ENCODE assay signal across 10 cellular contexts in genomic region chr12:93778306-93778705, GRCh38.
A peak's percentile ranks its signal among the peaks of the same experiment; 100 is the strongest.
DNase-seq lines count a peak whose midpoint lies in the region; ATAC-seq, FAIRE-seq and TF ChIP-seq lines count a peak whose summit lies in the region.
"Had no signal": no experiment of that assay in that cellular context is flagged by ENCODE, and none has a peak within 500 bp of the region (broad histone marks: within the 10 kb centered on the region; RNA-seq: fewer than 3 reads in every experiment).

No MANE protein-coding gene starts in this region.

- H3K27me3 Mint-ChIP-seq in CD8-positive, alpha-beta memory T cell: no peaks in the 10 kb centered on the region
- H3K27me3 Mint-ChIP-seq: activated T-cell treated with anti-CD3 and anti-CD28 coated beads, Interleukin-2, amount 50 U/mL, for 24 hours had no signal

- H2AFZ ChIP-seq in GM12878 (ENCODE audit: control insufficient read depth, low read depth, low read length): no peak overlapping the region

- no peaks in the 10 kb centered on the region for H3K36me3 ChIP-seq in GM12878 (ENCODE audit: control insufficient read depth in 2 of 2, insufficient read depth in 2 of 2, low read length in 1 of 2)
- H3K36me3 ChIP-seq in skeletal muscle tissue (ENCODE audit: control insufficient read depth in 3 of 3, insufficient read depth in 3 of 3, low read length in 3 of 3): no peaks in the 10 kb centered on the region
- H3K36me3 ChIP-seq in CD8-positive, alpha-beta memory T cell (ENCODE audit: insufficient read depth, low read length): no peaks in the 10 kb centered on the region

- DNase-seq in G401 (ENCODE audit: low spot score) (peak; percentile 27), GM12878 (ENCODE audit: low read depth, low spot score) (no peak), left ventricle myocardium superior (peak; percentile 61), NCI-H2227 (lab: John Stamatoyannopoulos, UW; ENCODE audit: unreplicated experiment) (no peak)
- DNase-seq in CD8-positive, alpha-beta memory T cell: no peak
- DNase-seq: activated T-cell treated with anti-CD3 and anti-CD28 coated beads, Interleukin-2, amount 50 U/mL, for 24 hours had no signal

- no peak overlapping the region for H3K4me3 Mint-ChIP-seq in CD8-positive, alpha-beta memory T cell
- H3K4me3 Mint-ChIP-seq: activated T-cell treated with anti-CD3 and anti-CD28 coated beads, Interleukin-2, amount 50 U/mL, for 24 hours had no signal

- BruUV-seq in GM12878 (replicated peaks; lab: Mats Ljungman, UMichigan): no TSS peak

- no peak for TF ChIP-seq POLR2A in GM12878 (IDR thresholded peaks at IDR 0.05; ENCODE audit: low read depth, low read length)

- H3K9ac ChIP-seq in GM12878 (ENCODE audit: control insufficient read depth, insufficient read depth, low read length) (no peak overlapping the region), skeletal muscle tissue (ENCODE audit: low read depth in 1 of 3, low read length in 3 of 3) (peak overlapping the region; percentile 11 to 51 (median 27))

- H3K27me3 ChIP-seq in GM12878 (replicated peaks in 1 of 2; ENCODE audit: control insufficient read depth in 2 of 2, insufficient read depth in 2 of 2, low read length in 1 of 2) (no peaks in the 10 kb centered on the region), skeletal muscle tissue (ENCODE audit: control insufficient read depth in 3 of 3, insufficient read depth in 3 of 3, low read length in 3 of 3) (no peaks in the 10 kb centered on the region)
- no peaks in the 10 kb centered on the region for H3K27me3 ChIP-seq in CD8-positive, alpha-beta memory T cell (ENCODE audit: insufficient read depth, low read length, poor library complexity, severe bottlenecking)

- POLR2A ChIA-PET in GM12878 (lab: Charles Lee): no interaction called here
- POLR2A ChIA-PET in CD8-positive, alpha-beta memory T cell (lab: Charles Lee): no interaction called here

- TF ChIP-seq RAD21 in GM12878 (IDR thresholded peaks at IDR 0.05; ENCODE audit: insufficient read depth, low read depth, low read length): no peak

- no peak overlapping the region for H3K4me3 ChIP-seq in GM12878
- no peak overlapping the region for H3K4me3 ChIP-seq in skeletal muscle tissue (ENCODE audit: low read length in 3 of 3)
- no peak overlapping the region for H3K4me3 ChIP-seq in CD8-positive, alpha-beta memory T cell (ENCODE audit: low read length)

- peaks cover 0 to 3% (median 0%) of the 10 kb centered on the region in 5 donors for H3K9me3 Mint-ChIP-seq in CD8-positive, alpha-beta memory T cell

- TF ChIP-seq EP300 in GM12878 (IDR thresholded peaks at IDR 0.05; ENCODE audit: borderline replicate concordance in 1 of 2, control insufficient read depth in 1 of 2, low read depth in 2 of 2, low read length in 2 of 2): no peak

- CTCF ChIA-PET in GM12878 (lab: Yijun Ruan, JAX): interaction anchor here (1.1 kb wide), 1 partner anchor 204 kb away, joined by 3 read pairs; no protein-coding TSS in a partner anchor
- CTCF ChIA-PET in CD8-positive, alpha-beta memory T cell (lab: Charles Lee): no interaction called here

- SMC1A ChIA-PET in GM12878 (lab: Charles Lee; ENCODE audit: uncharacterized antibody, unreplicated experiment): interaction anchor here (0.7 kb wide), 2 partner anchors 238 to 263 kb away, joined by 3 read pairs; no protein-coding TSS in a partner anchor

- H3K79me2 ChIP-seq in GM12878 (ENCODE audit: control insufficient read depth, insufficient read depth, low read length): no peaks in the 10 kb centered on the region

- H3K27ac Mint-ChIP-seq in CD8-positive, alpha-beta memory T cell: peak overlapping the region in 1 of 8 donors; percentile 29
- H3K27ac Mint-ChIP-seq: activated T-cell treated with anti-CD3 and anti-CD28 coated beads, Interleukin-2, amount 50 U/mL, for 24 hours had no signal

- intact Hi-C loops in GM12878 (cut with micrococcal nuclease; ENCODE audit: unreplicated experiment) (no loop called here), left ventricle myocardium superior (cut with micrococcal nuclease) (loop anchor here (10.0 kb wide), 1 partner anchor 196 kb away; no protein-coding TSS in a partner anchor)

- TF ChIP-seq CTCF in GM12878 (IDR thresholded peaks at IDR 0.05 in 2 of 3, conservative IDR thresholded peaks at IDR 0.05 in 1 of 3; ENCODE audit: control insufficient read depth in 2 of 3, extremely low read depth in 1 of 3, insufficient read depth in 1 of 3, low read depth in 3 of 3, low read length in 3 of 3): no peak

- no peaks in the 10 kb centered on the region for H4K20me1 ChIP-seq in GM12878 (ENCODE audit: control insufficient read depth, insufficient read depth)

- no peak for FAIRE-seq in GM12878 (lab: Jason Lieb, UNC)

- no peak overlapping the region for H3K27ac ChIP-seq in GM12878 (ENCODE audit: control insufficient read depth, insufficient read depth)
- H3K27ac ChIP-seq in skeletal muscle tissue (ENCODE audit: low read depth, low read length): peak overlapping the region; percentile 89
- H3K27ac ChIP-seq in CD8-positive, alpha-beta memory T cell (ENCODE audit: low read depth, low read length): no peak overlapping the region
- H3K27ac ChIP-seq: RWPE1 had no signal

- in situ Hi-C loops in G401 (cut with HindIII; ENCODE audit: low sequenced_read_pairs): no loop called here
- in situ Hi-C loops in GM12878 (cut with MboI): no loop called here

- peaks cover 0 to 20% (median 6%) of the 10 kb centered on the region in 3 donors for H3K36me3 Mint-ChIP-seq in CD8-positive, alpha-beta memory T cell

- H3K9me3 ChIP-seq in GM12878 (replicated peaks; ENCODE audit: control insufficient read depth, insufficient read depth, low read length): no peaks in the 10 kb centered on the region
- no peaks in the 10 kb centered on the region for H3K9me3 ChIP-seq in skeletal muscle tissue (ENCODE audit: control insufficient read depth in 3 of 3, low read length in 3 of 3)
- H3K9me3 ChIP-seq in CD8-positive, alpha-beta memory T cell (ENCODE audit: low read length): no peaks in the 10 kb centered on the region

- H3K4me2 ChIP-seq in GM12878 (ENCODE audit: control insufficient read depth, insufficient read depth): no peak overlapping the region

- RAD21 ChIA-PET in GM12878 (lab: Charles Lee; ENCODE audit: unreplicated experiment): no interaction called here

- WGBS in GM12878 (ENCODE audit: insufficient coverage, insufficient replicate concordance, low lambda C conversion rate, missing lambda C conversion rate): 65% methylated on average over 5 of the region's 5 CpGs

- H3K4me1 ChIP-seq in GM12878 (ENCODE audit: control insufficient read depth, insufficient read depth, low read length) (no peaks in the 10 kb centered on the region), skeletal muscle tissue (ENCODE audit: control insufficient read depth in 3 of 3, insufficient read depth in 3 of 3, low read length in 3 of 3) (peaks cover 20 to 31% (median 30%) of the 10 kb centered on the region in 3 donors)
- H3K4me1 ChIP-seq in CD8-positive, alpha-beta memory T cell (ENCODE audit: insufficient read depth, low read length): no peaks in the 10 kb centered on the region

- H3K4me1 Mint-ChIP-seq in CD8-positive, alpha-beta memory T cell: peaks cover 4 to 16% (median 5%) of the 10 kb centered on the region in 3 donors

- no peak for ATAC-seq in GM12878
- peak; percentile 92 for ATAC-seq in left ventricle myocardium superior
- ATAC-seq in GM21515 (IDR thresholded peaks at IDR 0.05; ENCODE audit: unreplicated experiment): no peak
- no peak for ATAC-seq in HG03432 (IDR thresholded peaks at IDR 0.05; ENCODE audit: unreplicated experiment)

TF ChIP-seq in GM12878, 131 proteins besides CTCF, POLR2A, EP300 and RAD21:
- peak; percentile 29; the same call in 1 of the 2 replicates for TF ChIP-seq ZNF384 (IDR thresholded peaks at IDR 0.05; ENCODE audit: borderline replicate concordance, low read depth, low read length)
- no peak for TF ChIP-seq HDGF (IDR thresholded peaks at IDR 0.05)
- TF ChIP-seq, protein P1, sequence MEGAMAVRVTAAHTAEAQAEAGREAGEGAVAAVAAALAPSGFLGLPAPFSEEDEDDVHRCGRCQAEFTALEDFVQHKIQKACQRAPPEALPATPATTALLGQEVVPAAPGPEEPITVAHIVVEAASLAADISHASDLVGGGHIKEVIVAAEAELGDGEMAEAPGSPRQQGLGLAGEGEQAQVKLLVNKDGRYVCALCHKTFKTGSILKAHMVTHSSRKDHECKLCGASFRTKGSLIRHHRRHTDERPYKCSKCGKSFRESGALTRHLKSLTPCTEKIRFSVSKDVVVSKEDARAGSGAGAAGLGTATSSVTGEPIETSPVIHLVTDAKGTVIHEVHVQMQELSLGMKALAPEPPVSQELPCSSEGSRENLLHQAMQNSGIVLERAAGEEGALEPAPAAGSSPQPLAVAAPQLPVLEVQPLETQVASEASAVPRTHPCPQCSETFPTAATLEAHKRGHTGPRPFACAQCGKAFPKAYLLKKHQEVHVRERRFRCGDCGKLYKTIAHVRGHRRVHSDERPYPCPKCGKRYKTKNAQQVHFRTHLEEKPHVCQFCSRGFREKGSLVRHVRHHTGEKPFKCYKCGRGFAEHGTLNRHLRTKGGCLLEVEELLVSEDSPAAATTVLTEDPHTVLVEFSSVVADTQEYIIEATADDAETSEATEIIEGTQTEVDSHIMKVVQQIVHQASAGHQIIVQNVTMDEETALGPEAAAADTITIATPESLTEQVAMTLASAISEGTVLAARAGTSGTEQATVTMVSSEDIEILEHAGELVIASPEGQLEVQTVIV (IDR thresholded peaks at IDR 0.05; ENCODE audit: borderline replicate concordance, partially characterized antibody): no peak
- no peak for TF ChIP-seq PAX5 (IDR thresholded peaks at IDR 0.05; ENCODE audit: borderline replicate concordance, low read depth, low read length)
- TF ChIP-seq USF2 (IDR thresholded peaks at IDR 0.05; ENCODE audit: borderline replicate concordance, low read depth, low read length): no peak
- TF ChIP-seq IKZF1 (conservative IDR thresholded peaks at IDR 0.05): no peak

Comparison
In these comparisons a context has a peak if more than half of its experiments do, and no peak if none do; other contexts are left out.
1. DNase-seq: peak in G401 (single experiment) and left ventricle myocardium superior (single experiment); none in GM12878 (single experiment), CD8-positive, alpha-beta memory T cell (0 of 5) and NCI-H2227 (single experiment).